In the genomic region with DNA sequence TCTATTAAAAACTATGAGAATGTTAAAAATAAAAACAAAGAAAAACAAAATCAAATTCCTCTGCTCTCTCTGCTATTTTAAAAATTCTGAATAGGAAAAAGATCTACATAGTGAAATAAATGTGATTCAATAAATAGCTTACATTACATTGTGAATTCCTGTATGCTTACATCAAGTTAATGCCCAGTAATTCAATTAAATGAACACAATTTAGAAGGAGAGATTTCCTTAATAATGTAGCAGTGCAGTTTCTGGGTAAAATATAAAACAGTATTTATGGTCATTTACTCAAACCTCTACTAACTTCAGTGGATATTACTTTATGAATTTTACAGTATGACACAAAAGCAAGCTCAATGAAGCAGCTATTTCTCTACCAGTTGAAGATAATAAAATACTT, we compare ENCODE assay signal across 28 cellular contexts.
"Had no signal": no experiment of that assay in that cellular context is flagged by ENCODE, and none has a peak within 500 bp of the region (broad histone marks: within the 10 kb centered on the region; RNA-seq: fewer than 3 reads in every experiment).

No MANE protein-coding gene starts in this region.

- H3K9ac ChIP-seq: neural progenitor cell, parathyroid adenoma had no signal

- H3K27ac ChIP-seq: neural progenitor cell, ovary, parathyroid adenoma, psoas muscle, right lobe of liver, sigmoid colon, stomach, thoracic aorta, thyroid gland, tibial nerve, upper lobe of left lung, vagina had no signal

- H2AFZ ChIP-seq: neural progenitor cell, parathyroid adenoma had no signal

- DNase-seq: naive thymus-derived CD4-positive, alpha-beta T cell; natural killer cell; occipital lobe; ovary; posterior cingulate gyrus; psoas muscle; right cardiac atrium; right lobe of liver; sigmoid colon; small intestine; stimulated activated CD4-positive, alpha-beta T cell treated with anti-CD3 and anti-CD28 coated beads, Interleukin-15, amount 100 ng/mL, for 24 hours; stimulated activated CD4-positive, alpha-beta T cell treated with anti-CD3 and anti-CD28 coated beads, Interleukin-2, amount 100 ng/mL, for 24 hours; stimulated activated CD4-positive, alpha-beta T cell treated with anti-CD3 and anti-CD28 coated beads, Interleukin-2, amount 100 ng/mL, for 48 hours; stimulated activated CD4-positive, alpha-beta T cell treated with anti-CD3 and anti-CD28 coated beads, Interleukin-4, amount 100 ng/mL, for 24 hours; stimulated activated naive CD4-positive, alpha-beta T cell; stomach; thyroid gland; trophoblast cell; upper lobe of left lung had no signal

- H3K36me3 ChIP-seq: neural progenitor cell, ovary, right lobe of liver, sigmoid colon, stomach, thoracic aorta, thyroid gland, tibial nerve, upper lobe of left lung, vagina had no signal

- ATAC-seq: naive thymus-derived CD4-positive, alpha-beta T cell; natural killer cell; psoas muscle; right cardiac atrium; right lobe of liver; stimulated activated effector memory CD8-positive, alpha-beta T cell treated with anti-CD3 and anti-CD28 coated beads, Interleukin-12 subunit alpha, Interleukin-12 subunit beta, amount 100 ng/mL, for 72 hours had no signal

- H3K27me3 Mint-ChIP-seq: naive thymus-derived CD4-positive, alpha-beta T cell; progenitor cell of endocrine pancreas; stimulated activated naive CD8-positive, alpha-beta T cell treated with anti-CD3 and anti-CD28 coated beads, Interleukin-15, Interleukin-2, amounts not matched to agents 100 ng/mL and 50 ng/mL, for 24 hours had no signal

- H3K4me3 ChIP-seq: neural progenitor cell, ovary, psoas muscle, right lobe of liver, sigmoid colon, stomach, thoracic aorta, thyroid gland, tibial nerve, upper lobe of left lung, vagina had no signal

- H3K79me2 ChIP-seq: parathyroid adenoma had no signal

- H3K4me3 Mint-ChIP-seq: naive thymus-derived CD4-positive, alpha-beta T cell; natural killer cell; nephron; neural progenitor cell; stimulated activated effector memory CD8-positive, alpha-beta T cell treated with anti-CD3 and anti-CD28 coated beads, Interleukin-12 subunit alpha, Interleukin-12 subunit beta, amount 100 ng/mL, for 72 hours; stimulated activated naive CD8-positive, alpha-beta T cell treated with anti-CD3 and anti-CD28 coated beads, Interleukin-15, Interleukin-2, amounts not matched to agents 100 ng/mL and 50 ng/mL, for 24 hours had no signal

- H3K4me1 ChIP-seq: neural progenitor cell, parathyroid adenoma, psoas muscle, right lobe of liver, sigmoid colon, stomach, thyroid gland, tibial nerve, upper lobe of left lung, vagina had no signal

- H3K4me2 ChIP-seq: neural progenitor cell had no signal

- H3K9me3 Mint-ChIP-seq: nephron, neural progenitor cell had no signal

- H3K9me3 ChIP-seq: ovary, psoas muscle, right lobe of liver, sigmoid colon, stomach, thoracic aorta, thyroid gland, tibial nerve, upper lobe of left lung, vagina had no signal

- H3K36me3 Mint-ChIP-seq: naive thymus-derived CD4-positive, alpha-beta T cell; natural killer cell; neural progenitor cell; stimulated activated effector memory CD8-positive, alpha-beta T cell treated with anti-CD3 and anti-CD28 coated beads, Interleukin-12 subunit alpha, Interleukin-12 subunit beta, amount 100 ng/mL, for 72 hours had no signal

- H3K27me3 ChIP-seq: neural progenitor cell, ovary, right lobe of liver, sigmoid colon, stomach, thyroid gland, tibial nerve, upper lobe of left lung, vagina had no signal

- H3K27ac Mint-ChIP-seq: naive thymus-derived CD4-positive, alpha-beta T cell; natural killer cell; nephron; neural progenitor cell; progenitor cell of endocrine pancreas; stimulated activated effector memory CD8-positive, alpha-beta T cell treated with anti-CD3 and anti-CD28 coated beads, Interleukin-12 subunit alpha, Interleukin-12 subunit beta, amount 100 ng/mL, for 72 hours; stimulated activated naive CD8-positive, alpha-beta T cell treated with anti-CD3 and anti-CD28 coated beads, Interleukin-15, Interleukin-2, amounts not matched to agents 100 ng/mL and 50 ng/mL, for 24 hours had no signal

- H3K4me1 Mint-ChIP-seq: naive thymus-derived CD4-positive, alpha-beta T cell; natural killer cell; neural progenitor cell; stimulated activated effector memory CD8-positive, alpha-beta T cell treated with anti-CD3 and anti-CD28 coated beads, Interleukin-12 subunit alpha, Interleukin-12 subunit beta, amount 100 ng/mL, for 72 hours had no signal
